Comparison of ENCODE assay signal across 9 cellular contexts in genomic region chr17:73068322-73069153, GRCh38. TPM values are rescaled to one million over a fixed set of nuclear protein-coding genes. Genes with fewer than 3 reads are reported as not detected.
DNase-seq lines count a peak whose midpoint lies in the region; ATAC-seq and TF ChIP-seq lines count a peak whose summit lies in the region.
"Had no signal": no experiment of that assay in that cellular context is flagged by ENCODE, and none has a peak within 500 bp of the region (broad histone marks: within the 10 kb centered on the region; RNA-seq: fewer than 3 reads in every experiment).

No MANE protein-coding gene starts in this region.

- H3K9me3 ChIP-seq in GM23248 (ENCODE audit: low read depth): no peaks in the 10 kb centered on the region
- H3K9me3 ChIP-seq: lower lobe of right lung had no signal

- H3K4me2 ChIP-seq in GM23248 (ENCODE audit: unreplicated experiment): peak overlapping the region; percentile 63

- H3K9ac ChIP-seq in GM23248: peak overlapping the region; percentile 38; the same call in 1 of the 2 replicates

- peak overlapping the region; percentile 84 for H3K27ac ChIP-seq in GM23248
- H3K27ac ChIP-seq: lower lobe of right lung had no signal

- no peaks in the 10 kb centered on the region for H3K27me3 ChIP-seq in GM23248 (replicated peaks; ENCODE audit: insufficient read depth)

- no peaks in the 10 kb centered on the region for H3K79me2 ChIP-seq in GM23248 (ENCODE audit: insufficient read depth)

- H4K20me1 ChIP-seq in GM23248 (ENCODE audit: insufficient read depth): no peaks in the 10 kb centered on the region

- peak; percentile 51 for ATAC-seq in SK-N-SH treated with all-trans-retinoic acid at 6 μM for 48 hours
- peak; percentile 14 for ATAC-seq in sciatic nerve

- in situ Hi-C loops in GM23248 (cut with MboI) (no loop called here), ACHN (cut with HindIII; ENCODE audit: low pct_ligation_motif_present, low pct_unique_long_range_greater_than_20kb, low sequenced_read_pairs) (no loop called here)

- H3K9me2 ChIP-seq in GM23248 (ENCODE audit: insufficient read depth): no peaks in the 10 kb centered on the region

- no peak overlapping the region for H3K4me3 ChIP-seq in GM23248
- no peak overlapping the region for H3K4me3 ChIP-seq in fibroblast of the aortic adventitia (ENCODE audit: low read depth, low read length)
- H3K4me3 ChIP-seq: lower lobe of right lung had no signal

- peaks cover 16% of the 10 kb centered on the region for H3F3A ChIP-seq in GM23248 (ENCODE audit: insufficient read depth)

- WGBS in GM23248 (ENCODE audit: low coverage in 1 of 2, low lambda C conversion rate in 2 of 2, missing lambda C conversion rate in 2 of 2), 2 experiments: 62 to 67% methylated on average over 9 of the region's 9 CpGs

- DNase-seq in GM23248: peak; percentile 70
- DNase-seq in fibroblast of the aortic adventitia (ENCODE audit: low read depth): peak; percentile 36
- DNase-seq in sciatic nerve (ENCODE audit: low spot score): no peak
- DNase-seq in ACHN: no peak
- DNase-seq in DMS153 treated with DMSO at 0.1 percent for 48 hours (lab: John Stamatoyannopoulos, UW; ENCODE audit: unreplicated experiment): no peak
- DNase-seq in occipital lobe (lab: John Stamatoyannopoulos, UW): no peak
- DNase-seq in NCI-H1694 treated with DMSO at 0.1 percent for 48 hours (lab: John Stamatoyannopoulos, UW): no peak
- DNase-seq: lower lobe of right lung had no signal

- intact Hi-C loops in sciatic nerve (cut with DNase I): no loop called here

- no peaks in the 10 kb centered on the region for H3K36me3 ChIP-seq in GM23248 (ENCODE audit: low read depth)

- no peak overlapping the region for H2AFZ ChIP-seq in GM23248

- TF ChIP-seq CTCF in fibroblast of the aortic adventitia (IDR thresholded peaks at IDR 0.05; ENCODE audit: insufficient read depth, low read length): no peak

- H3K4me1 ChIP-seq in GM23248 (ENCODE audit: insufficient read depth): peaks cover 17% of the 10 kb centered on the region
- H3K4me1 ChIP-seq: lower lobe of right lung had no signal

TF ChIP-seq in SK-N-SH treated with all-trans-retinoic acid at 6 μM for 48 hours, 23 proteins besides CTCF, POLR2A, EP300 and RAD21:
- TF ChIP-seq GLIS3 (CRISPR knock-in tag; IDR thresholded peaks at IDR 0.05) (no peak), ESRRG (CRISPR knock-in tag; IDR thresholded peaks at IDR 0.05) (no peak), ZFP30 (CRISPR knock-in tag; IDR thresholded peaks at IDR 0.05) (no peak), ZC3H10 (CRISPR knock-in tag; IDR thresholded peaks at IDR 0.05) (no peak), ARNTL (CRISPR knock-in tag; IDR thresholded peaks at IDR 0.05; ENCODE audit: borderline replicate concordance, low read depth) (no peak), PPARA (CRISPR knock-in tag; IDR thresholded peaks at IDR 0.05; ENCODE audit: borderline replicate concordance) (no peak), CSRNP3 (CRISPR knock-in tag; IDR thresholded peaks at IDR 0.05) (no peak), ZNF8 (CRISPR knock-in tag; IDR thresholded peaks at IDR 0.05) (no peak), OSR1 (CRISPR knock-in tag; IDR thresholded peaks at IDR 0.05) (no peak), ZNF565 (CRISPR knock-in tag; conservative IDR thresholded peaks at IDR 0.05; ENCODE audit: low read depth) (no peak), ZFP3 (CRISPR knock-in tag; IDR thresholded peaks at IDR 0.05) (no peak), SNAI2 (CRISPR knock-in tag; IDR thresholded peaks at IDR 0.05) (no peak), BACH2 (CRISPR knock-in tag; IDR thresholded peaks at IDR 0.05; ENCODE audit: borderline replicate concordance) (no peak), CSDC2 (CRISPR knock-in tag; IDR thresholded peaks at IDR 0.05) (no peak), PATZ1 (CRISPR knock-in tag; IDR thresholded peaks at IDR 0.05; ENCODE audit: borderline replicate concordance) (no peak), TCF4 (CRISPR knock-in tag; IDR thresholded peaks at IDR 0.05; ENCODE audit: borderline replicate concordance) (no peak)
- TF ChIP-seq, protein P1, sequence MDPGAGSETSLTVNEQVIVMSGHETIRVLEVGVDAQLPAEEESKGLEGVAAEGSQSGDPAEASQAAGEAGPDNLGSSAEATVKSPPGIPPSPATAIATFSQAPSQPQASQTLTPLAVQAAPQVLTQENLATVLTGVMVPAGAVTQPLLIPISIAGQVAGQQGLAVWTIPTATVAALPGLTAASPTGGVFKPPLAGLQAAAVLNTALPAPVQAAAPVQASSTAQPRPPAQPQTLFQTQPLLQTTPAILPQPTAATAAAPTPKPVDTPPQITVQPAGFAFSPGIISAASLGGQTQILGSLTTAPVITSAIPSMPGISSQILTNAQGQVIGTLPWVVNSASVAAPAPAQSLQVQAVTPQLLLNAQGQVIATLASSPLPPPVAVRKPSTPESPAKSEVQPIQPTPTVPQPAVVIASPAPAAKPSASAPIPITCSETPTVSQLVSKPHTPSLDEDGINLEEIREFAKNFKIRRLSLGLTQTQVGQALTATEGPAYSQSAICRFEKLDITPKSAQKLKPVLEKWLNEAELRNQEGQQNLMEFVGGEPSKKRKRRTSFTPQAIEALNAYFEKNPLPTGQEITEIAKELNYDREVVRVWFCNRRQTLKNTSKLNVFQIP (CRISPR knock-in tag; IDR thresholded peaks at IDR 0.05; ENCODE audit: borderline replicate concordance, low read depth): no peak
- TF ChIP-seq, protein P2, sequence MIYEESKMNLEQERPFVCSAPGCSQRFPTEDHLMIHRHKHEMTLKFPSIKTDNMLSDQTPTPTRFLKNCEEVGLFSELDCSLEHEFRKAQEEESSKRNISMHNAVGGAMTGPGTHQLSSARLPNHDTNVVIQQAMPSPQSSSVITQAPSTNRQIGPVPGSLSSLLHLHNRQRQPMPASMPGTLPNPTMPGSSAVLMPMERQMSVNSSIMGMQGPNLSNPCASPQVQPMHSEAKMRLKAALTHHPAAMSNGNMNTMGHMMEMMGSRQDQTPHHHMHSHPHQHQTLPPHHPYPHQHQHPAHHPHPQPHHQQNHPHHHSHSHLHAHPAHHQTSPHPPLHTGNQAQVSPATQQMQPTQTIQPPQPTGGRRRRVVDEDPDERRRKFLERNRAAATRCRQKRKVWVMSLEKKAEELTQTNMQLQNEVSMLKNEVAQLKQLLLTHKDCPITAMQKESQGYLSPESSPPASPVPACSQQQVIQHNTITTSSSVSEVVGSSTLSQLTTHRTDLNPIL (CRISPR knock-in tag; IDR thresholded peaks at IDR 0.05; ENCODE audit: low read depth): no peak

RNA-seq across cellular contexts. Expression of gene SLC39A11, which starts 23.9 kb away (rescaled TPM):
- total RNA-seq in GM23248 (2014; rRNA removed; shearing (Covaris generic)): 11.7 and 15.2 TPM in 2 replicates
- 15.6 and 16.4 TPM in 2 replicates for polyA plus RNA-seq in GM23248 (2016; fragmentation: Nextera tagmentation; extraction: Ambion mirVana)
- 15.8 and 30.5 TPM in 2 replicates for total RNA-seq in fibroblast of the aortic adventitia (ENCODE audit: low replicate concordance)
- total RNA-seq in sciatic nerve: 22.7 TPM
- 9.5 TPM for total RNA-seq in occipital lobe

Comparison
In these comparisons a context has a peak if more than half of its experiments do, and no peak if none do; other contexts are left out.
1. DNase-seq: peak in GM23248 (single experiment) and fibroblast of the aortic adventitia (single experiment); none in sciatic nerve (single experiment), ACHN (single experiment), DMS153 treated with DMSO at 0.1 percent for 48 hours (single experiment), occipital lobe (single experiment) and NCI-H1694 treated with DMSO at 0.1 percent for 48 hours (single experiment).